Comparison of ENCODE assay signal across 9 cellular contexts in genomic region chr1:161605762-161606540, GRCh38. TPM values are rescaled to one million over a fixed set of nuclear protein-coding genes. Genes with fewer than 3 reads are reported as not detected.
DNase-seq lines count a peak whose midpoint lies in the region; ATAC-seq and TF ChIP-seq lines count a peak whose summit lies in the region.
"Not testable (repeated sequence)": the region's sequence is repeated elsewhere in the genome, so short reads cannot be mapped to it uniquely, and the experiment has no call there.
"Had no signal": no experiment of that assay in that cellular context is flagged by ENCODE, and none has a peak within 500 bp of the region (broad histone marks: within the 10 kb centered on the region; RNA-seq: fewer than 3 reads in every experiment).

No MANE protein-coding gene starts in this region.

- H3K27ac ChIP-seq in RWPE2 (ENCODE audit: poor library complexity, severe bottlenecking); endodermal cell (ENCODE audit: low read depth, low read length); heart left ventricle; smooth muscle cell (ENCODE audit: low read depth): not testable (repeated sequence)

- DNase-seq in ELF-1 (ENCODE audit: low read depth, low spot score) (peak; percentile 60), heart left ventricle (peak in 2 of 5 donors; percentile 57 to 62), smooth muscle cell (lab: John Stamatoyannopoulos, UW; ENCODE audit: unreplicated experiment) (peak; percentile 8)
- not testable (repeated sequence) for DNase-seq in RWPE2 (ENCODE audit: low spot score); endodermal cell; memory B cell (ENCODE audit: low spot score in 2 of 2)
- DNase-seq in activated naive CD8-positive, alpha-beta T cell treated with anti-CD3 and anti-CD28 coated beads for 36 hours: peak; percentile 11

- H3K4me2 ChIP-seq in smooth muscle cell: peak overlapping the region; percentile 59

- 66 to 72% methylated on average over 13 to 48 of the region's 78 CpGs for WGBS in endodermal cell (ENCODE audit: insufficient coverage in 1 of 2, insufficient read length in 1 of 2), 2 experiments
- WGBS in heart left ventricle, 4 donors: 20 to 51% (median 21%) methylated on average over 14 to 57 of the region's 78 CpGs
- WGBS in smooth muscle cell (ENCODE audit: low lambda C conversion rate): 38% methylated on average over 49 of the region's 78 CpGs

- H3K4me1 ChIP-seq in RWPE2 (ENCODE audit: insufficient read depth, poor library complexity, severe bottlenecking); endodermal cell (ENCODE audit: control insufficient read depth, insufficient read depth, low read length); heart left ventricle; smooth muscle cell (ENCODE audit: low read depth): not testable (repeated sequence)

- H3K4me1 Mint-ChIP-seq in activated naive CD8-positive, alpha-beta T cell treated with anti-CD3 and anti-CD28 coated beads for 36 hours; endodermal cell; memory B cell: not testable (repeated sequence)

- ATAC-seq in RWPE2 (ENCODE audit: low read depth): peak; percentile 96
- peak in 3 of 4 donors; percentile 67 to 94 (median 74) for ATAC-seq in heart left ventricle
- peak; percentile 49 for ATAC-seq in memory B cell (ENCODE audit: low read depth)

- H3K9me3 ChIP-seq in RWPE2 (ENCODE audit: severe bottlenecking); endodermal cell (ENCODE audit: control insufficient read depth, low read length); heart left ventricle; smooth muscle cell (replicated peaks; ENCODE audit: low read depth): not testable (repeated sequence)

- H3K27ac Mint-ChIP-seq in activated naive CD8-positive, alpha-beta T cell treated with anti-CD3 and anti-CD28 coated beads for 36 hours; endodermal cell; memory B cell: not testable (repeated sequence)

- H3K9me3 Mint-ChIP-seq in activated naive CD8-positive, alpha-beta T cell treated with anti-CD3 and anti-CD28 coated beads for 36 hours; endodermal cell; memory B cell: not testable (repeated sequence)

- H3K4me3 ChIP-seq in RWPE2 (ENCODE audit: severe bottlenecking); endodermal cell (ENCODE audit: low read length); smooth muscle cell: not testable (repeated sequence)
- H3K4me3 ChIP-seq in heart left ventricle: peak overlapping the region in 1 of 12 donors; percentile 29

- H3K36me3 Mint-ChIP-seq in activated naive CD8-positive, alpha-beta T cell treated with anti-CD3 and anti-CD28 coated beads for 36 hours; endodermal cell (ENCODE audit: low read depth): not testable (repeated sequence)
- peaks cover 12% of the 10 kb centered on the region for H3K36me3 Mint-ChIP-seq in memory B cell

- peak overlapping the region; percentile 18 for H3K4me3 Mint-ChIP-seq in activated naive CD8-positive, alpha-beta T cell treated with anti-CD3 and anti-CD28 coated beads for 36 hours
- H3K4me3 Mint-ChIP-seq in endodermal cell: peak overlapping the region; percentile 41
- H3K4me3 Mint-ChIP-seq in memory B cell: not testable (repeated sequence)

- H4K20me1 ChIP-seq in smooth muscle cell (ENCODE audit: low read depth): not testable (repeated sequence)

- TF ChIP-seq POLR2A in heart left ventricle (IDR thresholded peaks at IDR 0.05): not testable (repeated sequence)

- H3K36me3 ChIP-seq in RWPE2 (ENCODE audit: low read depth); endodermal cell (ENCODE audit: control insufficient read depth, insufficient read depth, low read length); heart left ventricle; smooth muscle cell (ENCODE audit: low read depth): not testable (repeated sequence)

- peaks cover 46% of the 10 kb centered on the region for H3K27me3 Mint-ChIP-seq in activated naive CD8-positive, alpha-beta T cell treated with anti-CD3 and anti-CD28 coated beads for 36 hours
- peaks cover 73% of the 10 kb centered on the region for H3K27me3 Mint-ChIP-seq in endodermal cell (ENCODE audit: insufficient read depth)
- H3K27me3 Mint-ChIP-seq in memory B cell: not testable (repeated sequence)

- intact Hi-C loops in heart left ventricle (cut with DNase I): not testable (repeated sequence)

- not testable (repeated sequence) for H3K9ac ChIP-seq in endodermal cell (ENCODE audit: extremely low read depth, low read length, poor library complexity, severe bottlenecking); smooth muscle cell (ENCODE audit: low read depth)

- not testable (repeated sequence) for H3F3A ChIP-seq in smooth muscle cell (ENCODE audit: low read depth)

- TF ChIP-seq CTCF in RWPE2 (IDR thresholded peaks at IDR 0.05; ENCODE audit: poor library complexity, severe bottlenecking); endodermal cell (conservative IDR thresholded peaks at IDR 0.05); heart left ventricle (IDR thresholded peaks at IDR 0.05); smooth muscle cell (IDR thresholded peaks at IDR 0.05; ENCODE audit: borderline replicate concordance, insufficient read depth, poor library complexity, severe bottlenecking): not testable (repeated sequence)

- H2AFZ ChIP-seq in smooth muscle cell (ENCODE audit: low read depth): not testable (repeated sequence)

- not testable (repeated sequence) for H3K79me2 ChIP-seq in smooth muscle cell (ENCODE audit: low read depth)

- not testable (repeated sequence) for H3K27me3 ChIP-seq in RWPE2 (ENCODE audit: insufficient read depth, poor library complexity, severe bottlenecking); endodermal cell (ENCODE audit: control insufficient read depth, insufficient read depth, low read length, poor library complexity, severe bottlenecking); smooth muscle cell (ENCODE audit: low read depth)
- H3K27me3 ChIP-seq in heart left ventricle: peaks cover 0 to 31% (median 8%) of the 10 kb centered on the region in 9 donors

RNA-seq across cellular contexts. Expression of gene FCGR3B, which starts 25.0 kb away (rescaled TPM):
- not detected for total RNA-seq in activated naive CD8-positive, alpha-beta T cell treated with anti-CD3 and anti-CD28 coated beads for 36 hours
- not detected for total RNA-seq in endodermal cell
- polyA plus RNA-seq in endodermal cell (2013, experiment 1 of 2): not detected
- polyA plus RNA-seq in endodermal cell (2013, experiment 2 of 2): not detected
- 10 to 100 TPM in 1 of 9 donors, 1 to 10 TPM in 8; 1.3 to 12.7 (median 1.7) TPM for total RNA-seq in heart left ventricle
- under 1 TPM; 0.15 to 0.37 TPM for polyA plus RNA-seq in heart left ventricle
- total RNA-seq in smooth muscle cell: 1.5 TPM in 1 of 2 replicates, not detected in the other
- polyA plus RNA-seq in smooth muscle cell: 1.8 TPM in 1 of 2 replicates, not detected in the other
- total RNA-seq: PC-9, progenitor cell of endocrine pancreas had no signal

RNA-seq across cellular contexts. Expression of gene FCGR3A, which starts 56.3 kb away (rescaled TPM):
- total RNA-seq in activated naive CD8-positive, alpha-beta T cell treated with anti-CD3 and anti-CD28 coated beads for 36 hours: not detected
- total RNA-seq in endodermal cell: not detected
- polyA plus RNA-seq in endodermal cell (2013, experiment 1 of 2): not detected
- not detected for polyA plus RNA-seq in endodermal cell (2013, experiment 2 of 2)
- 100 to 1,000 TPM in 1 of 9 donors, 10 to 100 TPM in 3, 1 to 10 TPM in 5; 1.8 to 204 (median 9.2) TPM for total RNA-seq in heart left ventricle
- 1 to 10 TPM; 3.2 to 9.9 TPM for polyA plus RNA-seq in heart left ventricle
- not detected in 2 replicates for total RNA-seq in smooth muscle cell
- 0.09 TPM in 1 of 2 replicates, not detected in the other for polyA plus RNA-seq in smooth muscle cell
- total RNA-seq: PC-9, progenitor cell of endocrine pancreas had no signal

RNA-seq across cellular contexts. Expression of gene FCGR2B, which starts 57.0 kb away (rescaled TPM):
- under 1 TPM; 0.20 to 0.25 TPM for total RNA-seq in activated naive CD8-positive, alpha-beta T cell treated with anti-CD3 and anti-CD28 coated beads for 36 hours
- not detected for total RNA-seq in endodermal cell
- polyA plus RNA-seq in endodermal cell (2013, experiment 1 of 2): not detected
- not detected for polyA plus RNA-seq in endodermal cell (2013, experiment 2 of 2)
- 10 to 100 TPM in 2 of 9 donors, 1 to 10 TPM in 7; 3.8 to 51.6 (median 5.6) TPM for total RNA-seq in heart left ventricle
- 1 to 10 TPM; 2.5 to 3.5 TPM for polyA plus RNA-seq in heart left ventricle
- not detected in 2 replicates for total RNA-seq in smooth muscle cell
- polyA plus RNA-seq in smooth muscle cell: not detected in 2 replicates
- total RNA-seq: PC-9 had no signal
